1 cellular context compared by ENCODE assay signal in the genomic region with DNA sequence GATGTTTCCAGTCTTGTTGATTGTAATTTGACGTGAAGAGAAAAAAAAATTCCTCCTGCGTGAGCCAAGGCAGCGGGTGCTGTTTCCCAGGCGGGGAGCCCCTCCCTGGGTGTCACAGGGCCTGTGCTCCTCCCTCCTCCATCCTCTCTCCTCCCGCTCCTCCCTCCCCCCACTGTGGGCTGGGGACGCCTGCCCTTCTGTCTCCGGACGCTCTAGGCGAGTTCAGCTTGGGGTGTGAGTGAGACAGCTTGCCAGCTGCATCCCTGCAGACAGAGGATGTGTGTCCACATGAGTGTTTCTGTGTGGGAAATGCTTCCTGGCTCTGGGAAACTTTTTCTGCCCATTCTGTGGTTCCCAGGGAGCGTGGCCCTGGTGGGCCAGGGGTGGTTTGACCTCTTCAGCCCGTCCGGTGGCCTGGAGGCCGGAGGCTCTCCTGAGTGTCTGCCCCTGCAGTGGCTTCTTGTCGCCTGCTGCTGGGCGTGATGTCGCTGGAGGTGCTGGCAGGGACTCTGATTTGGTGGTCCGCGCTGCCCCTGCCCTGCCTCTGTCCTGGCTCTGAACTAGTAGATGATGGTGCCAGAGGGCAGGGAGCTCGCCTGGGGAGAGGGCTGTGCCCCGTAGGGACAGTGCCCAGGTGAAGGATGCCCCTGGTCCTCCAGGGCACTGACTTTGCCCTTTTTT.
TF ChIP-seq lines count a peak whose summit lies in the region.

No MANE protein-coding gene starts in this region.

TF ChIP-seq in K562, 482 proteins besides CTCF, POLR2A, EP300 and RAD21 (continued from another document):
- TF ChIP-seq, protein P1, sequence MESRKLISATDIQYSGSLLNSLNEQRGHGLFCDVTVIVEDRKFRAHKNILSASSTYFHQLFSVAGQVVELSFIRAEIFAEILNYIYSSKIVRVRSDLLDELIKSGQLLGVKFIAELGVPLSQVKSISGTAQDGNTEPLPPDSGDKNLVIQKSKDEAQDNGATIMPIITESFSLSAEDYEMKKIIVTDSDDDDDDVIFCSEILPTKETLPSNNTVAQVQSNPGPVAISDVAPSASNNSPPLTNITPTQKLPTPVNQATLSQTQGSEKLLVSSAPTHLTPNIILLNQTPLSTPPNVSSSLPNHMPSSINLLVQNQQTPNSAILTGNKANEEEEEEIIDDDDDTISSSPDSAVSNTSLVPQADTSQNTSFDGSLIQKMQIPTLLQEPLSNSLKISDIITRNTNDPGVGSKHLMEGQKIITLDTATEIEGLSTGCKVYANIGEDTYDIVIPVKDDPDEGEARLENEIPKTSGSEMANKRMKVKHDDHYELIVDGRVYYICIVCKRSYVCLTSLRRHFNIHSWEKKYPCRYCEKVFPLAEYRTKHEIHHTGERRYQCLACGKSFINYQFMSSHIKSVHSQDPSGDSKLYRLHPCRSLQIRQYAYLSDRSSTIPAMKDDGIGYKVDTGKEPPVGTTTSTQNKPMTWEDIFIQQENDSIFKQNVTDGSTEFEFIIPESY (CRISPR knock-in tag; IDR thresholded peaks at IDR 0.05), result 0 out of 2 replicates have a peak, but pooled peaks have one; percentile 34
